1 cellular context compared by ENCODE assay signal in the genomic region with DNA sequence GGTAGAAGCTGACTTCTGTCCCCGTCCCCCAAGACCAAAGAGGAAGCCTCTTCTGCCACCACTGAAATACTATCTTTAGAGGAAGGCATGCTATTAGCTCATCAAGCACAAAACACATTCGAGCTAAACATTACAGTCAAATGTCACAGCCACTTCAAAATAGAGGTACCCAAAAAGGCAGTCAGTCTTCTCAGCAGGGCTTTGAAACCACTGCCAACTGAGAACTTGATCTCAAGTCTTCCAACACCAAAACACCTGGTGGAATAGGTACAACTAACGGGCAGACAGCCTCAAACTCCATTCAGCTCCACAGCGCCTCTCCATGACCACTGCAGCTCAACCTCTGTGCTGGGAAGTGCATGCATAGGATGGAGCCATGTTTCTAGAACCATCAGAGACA.
TF ChIP-seq lines count a peak whose summit lies in the region.

No MANE protein-coding gene starts in this region.

TF ChIP-seq in K562, 482 proteins besides CTCF, POLR2A, EP300 and RAD21 (continued from another document):
- TF ChIP-seq ZBTB40 (IDR thresholded peaks at IDR 0.05), result no peak
- TF ChIP-seq ZBTB40 (CRISPR knock-in tag; IDR thresholded peaks at IDR 0.05), result no peak
- TF ChIP-seq TSC22D4 (tag; IDR thresholded peaks at IDR 0.05), result no peak
